ENCODE assay signal across 9 cellular contexts in the genomic region with DNA sequence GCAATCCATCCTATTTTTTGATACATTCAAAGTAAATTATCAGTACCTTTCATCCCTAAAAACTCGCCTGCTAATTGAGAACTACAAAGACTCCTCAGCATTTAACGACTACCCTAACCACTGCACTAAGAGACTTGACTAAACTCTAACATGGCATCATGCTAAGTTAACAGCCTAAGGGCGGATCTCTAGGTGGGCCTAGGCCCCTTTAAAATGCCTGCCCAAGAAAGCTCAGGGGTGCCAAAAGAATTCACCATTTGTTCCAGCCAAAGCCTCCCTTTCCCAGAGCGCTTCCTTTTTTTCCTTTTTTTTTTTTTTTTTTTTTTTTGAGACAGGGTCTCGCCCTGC. TPM values are rescaled to one million over a fixed set of nuclear protein-coding genes. Genes with fewer than 3 reads are reported as not detected.
DNase-seq lines count a peak whose midpoint lies in the region; ATAC-seq and TF ChIP-seq lines count a peak whose summit lies in the region.
"Had no signal": no experiment of that assay in that cellular context is flagged by ENCODE, and none has a peak within 500 bp of the region (broad histone marks: within the 10 kb centered on the region; RNA-seq: fewer than 3 reads in every experiment).

No MANE protein-coding gene starts in this region.

- intact Hi-C loops in activated CD4-positive, alpha-beta T cell treated with anti-CD3 and anti-CD28 coated beads, Interleukin-2, amount 10 ng/mL, durations not matched to agents 24 days and 14 days (cut with micrococcal nuclease): loop anchor here (2.0 to 5.0 kb wide), 3 partner anchors 65 to 126 kb away; a partner anchor contains a TSS
- intact Hi-C loops in heart right ventricle (cut with DNase I): loop anchor here in 4 of 10 donors (2.0 to 10.0 kb wide), 5 partner anchors 61 to 303 kb away; a partner anchor contains a TSS

- peak overlapping the region; percentile 94 for H3K27ac Mint-ChIP-seq in activated CD4-positive, alpha-beta T cell treated with anti-CD3 and anti-CD28 coated beads, Interleukin-2, amount 10 ng/mL, durations not matched to agents 24 days and 14 days

- WGBS in heart right ventricle, 2 donors: 55 to 63% methylated on average over 5 of the region's 5 CpGs

- no peaks in the 10 kb centered on the region for H3K27me3 Mint-ChIP-seq in activated CD4-positive, alpha-beta T cell treated with anti-CD3 and anti-CD28 coated beads, Interleukin-2, amount 10 ng/mL, durations not matched to agents 24 days and 14 days

- peaks cover 0 to 23% (median 0%) of the 10 kb centered on the region in 9 donors for H3K36me3 ChIP-seq in heart right ventricle

- no peaks in the 10 kb centered on the region for H3K9me3 Mint-ChIP-seq in activated CD4-positive, alpha-beta T cell treated with anti-CD3 and anti-CD28 coated beads, Interleukin-2, amount 10 ng/mL, durations not matched to agents 24 days and 14 days

- peak overlapping the region; percentile 88 for H3K4me3 Mint-ChIP-seq in activated CD4-positive, alpha-beta T cell treated with anti-CD3 and anti-CD28 coated beads, Interleukin-2, amount 10 ng/mL, durations not matched to agents 24 days and 14 days

- in situ Hi-C loops in GM13977 (cut with MboI; ENCODE audit: low pct_unique_long_range_greater_than_20kb, low sequenced_read_pairs, unreplicated experiment): no loop called here

- peak overlapping the region; percentile 59 to 98 (median 82) for H3K4me3 ChIP-seq in heart right ventricle
- H3K4me3 ChIP-seq in skin epidermis: peak overlapping the region; percentile 70 to 95 (median 80)

- DNase-seq in activated CD4-positive, alpha-beta T cell treated with anti-CD3 and anti-CD28 coated beads, Interleukin-2, amount 10 ng/mL, durations not matched to agents 24 days and 14 days: no peak
- DNase-seq in activated CD4-positive, alpha-beta T cell treated with anti-CD3 and anti-CD28 coated beads for 48 hours: no peak
- DNase-seq in heart right ventricle (no peak), germinal center (ENCODE audit: low spot score) (no peak), ureter (ENCODE audit: low spot score) (no peak), GM13977 (ENCODE audit: low spot score) (no peak)

- no peaks in the 10 kb centered on the region for H3K9me3 ChIP-seq in heart right ventricle

- no peaks in the 10 kb centered on the region for H3K27me3 ChIP-seq in heart right ventricle

- H3K4me1 Mint-ChIP-seq in activated CD4-positive, alpha-beta T cell treated with anti-CD3 and anti-CD28 coated beads, Interleukin-2, amount 10 ng/mL, durations not matched to agents 24 days and 14 days: peaks cover 19% of the 10 kb centered on the region

- H3K36me3 Mint-ChIP-seq in activated CD4-positive, alpha-beta T cell treated with anti-CD3 and anti-CD28 coated beads, Interleukin-2, amount 10 ng/mL, durations not matched to agents 24 days and 14 days (ENCODE audit: low read depth): peaks cover 10% of the 10 kb centered on the region

- peaks cover 0 to 34% (median 14%) of the 10 kb centered on the region in 9 donors for H3K4me1 ChIP-seq in heart right ventricle

- TF ChIP-seq CTCF in VCaP (conservative IDR thresholded peaks at IDR 0.05): no peak
- no peak for TF ChIP-seq CTCF in heart right ventricle (IDR thresholded peaks at IDR 0.05)
- TF ChIP-seq CTCF in GM13977 (IDR thresholded peaks at IDR 0.05; ENCODE audit: extremely low read depth, insufficient read depth, missing control alignments): no peak

- H3K27ac ChIP-seq in VCaP: peak overlapping the region; percentile 88
- H3K27ac ChIP-seq in heart right ventricle: peak overlapping the region in 9 of 10 donors; percentile 75 to 90 (median 85)
- H3K27ac ChIP-seq in skin epidermis: peak overlapping the region; percentile 44 to 88 (median 81)

- peak in 5 of 8 donors; percentile 14 to 29 (median 20) for ATAC-seq in heart right ventricle

RNA-seq across cellular contexts. Expression of a gene that starts 0.6 kb away (rescaled TPM):
- total RNA-seq in activated CD4-positive, alpha-beta T cell treated with anti-CD3 and anti-CD28 coated beads, Interleukin-2, amount 10 ng/mL, durations not matched to agents 24 days and 14 days: 29.4 and 30.3 TPM in 2 replicates
- 10 to 100 TPM; 12.9 to 21.4 (median 17.2) TPM for total RNA-seq in heart right ventricle
- 1 to 10 TPM; 4.6 to 5.0 TPM for polyA plus RNA-seq in heart right ventricle
- total RNA-seq in ureter: 36.3 TPM

RNA-seq across cellular contexts. Expression of a gene that starts 6.1 kb away (rescaled TPM):
- not detected in 2 replicates for total RNA-seq in activated CD4-positive, alpha-beta T cell treated with anti-CD3 and anti-CD28 coated beads, Interleukin-2, amount 10 ng/mL, durations not matched to agents 24 days and 14 days
- total RNA-seq in heart right ventricle: not detected
- under 1 TPM in 1 of 2 donors, not detected in 1; 0.13 TPM for polyA plus RNA-seq in heart right ventricle
- total RNA-seq in ureter: not detected
- total RNA-seq: Daoy had no signal

RNA-seq across cellular contexts. Expression of a gene that starts 23.3 kb away (rescaled TPM):
- total RNA-seq in activated CD4-positive, alpha-beta T cell treated with anti-CD3 and anti-CD28 coated beads, Interleukin-2, amount 10 ng/mL, durations not matched to agents 24 days and 14 days: not detected in 2 replicates
- total RNA-seq in heart right ventricle (under 1 TPM; 0.13 to 0.97 (median 0.41) TPM), ureter (4.6 TPM)
- polyA plus RNA-seq in heart right ventricle: 1 to 10 TPM; 1.0 to 1.3 TPM
- total RNA-seq: Daoy had no signal

RNA-seq across cellular contexts. Expression of a gene that starts 59.2 kb away (rescaled TPM):
- 3.5 and 3.6 TPM in 2 replicates for total RNA-seq in activated CD4-positive, alpha-beta T cell treated with anti-CD3 and anti-CD28 coated beads, Interleukin-2, amount 10 ng/mL, durations not matched to agents 24 days and 14 days
- total RNA-seq in heart right ventricle (1 to 10 TPM; 2.3 to 9.3 (median 4.3) TPM), ureter (37.1 TPM)
- polyA plus RNA-seq in heart right ventricle: 10 to 100 TPM in 1 of 2 donors, 1 to 10 TPM in 1; 1.5 to 17.9 TPM
